In the genomic region with DNA sequence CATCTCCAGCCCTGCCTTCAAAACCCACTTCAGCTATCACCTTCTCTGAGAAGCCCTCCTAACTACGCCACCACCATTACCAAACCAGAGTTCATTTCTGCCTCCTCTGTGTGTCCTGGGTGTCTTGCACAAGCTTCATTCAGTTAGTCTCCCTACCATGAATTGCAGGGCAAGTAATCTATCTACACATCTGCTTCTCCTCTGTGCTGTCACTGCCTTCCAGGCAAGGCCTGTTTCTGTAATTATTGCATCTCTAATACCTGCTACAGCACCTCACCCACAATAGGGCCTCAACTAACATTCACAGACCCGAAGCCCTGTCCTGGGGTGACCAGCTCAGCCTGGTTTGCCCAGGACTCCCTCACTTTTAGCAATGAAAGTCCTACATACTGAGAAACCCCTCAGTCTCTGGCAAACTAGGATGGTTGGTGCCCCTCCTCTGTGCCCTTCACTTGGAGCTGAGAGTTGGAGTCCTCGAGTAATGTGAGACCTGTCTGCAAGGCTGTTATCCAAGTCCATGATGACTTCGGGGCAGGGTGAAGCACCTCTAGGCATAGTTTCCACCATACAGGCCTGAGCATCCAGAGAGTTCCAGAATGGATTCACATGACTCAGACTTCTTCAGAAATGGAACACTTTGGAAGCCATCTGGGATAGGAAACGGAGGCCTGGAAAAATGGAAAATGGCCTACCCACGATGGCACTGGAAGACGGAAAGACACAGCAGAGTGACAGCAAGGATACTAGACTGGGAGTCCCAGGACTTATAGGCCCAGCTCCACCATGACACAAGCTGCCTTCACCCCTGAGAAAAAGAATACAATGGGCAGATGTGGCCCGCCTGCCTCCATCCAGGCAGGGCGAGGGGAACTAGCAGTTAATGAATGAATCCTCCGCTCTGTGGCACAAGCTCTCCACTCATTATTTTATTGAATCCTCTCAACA, we compare ENCODE assay signal across 2 cellular contexts.
TF ChIP-seq lines count a peak whose summit lies in the region.

No MANE protein-coding gene starts in this region.

TF ChIP-seq in SK-N-SH, 30 proteins besides CTCF, POLR2A, EP300 and RAD21:
- TF ChIP-seq MXI1 (IDR thresholded peaks at IDR 0.05; ENCODE audit: low read depth, low read length) (peak; percentile 23; the same call in 1 of the 2 replicates), MEF2A (IDR thresholded peaks at IDR 0.05; ENCODE audit: borderline replicate concordance, low read depth) (no peak), GATA2 (CRISPR knock-in tag; IDR thresholded peaks at IDR 0.05) (peak; percentile 93), RCOR1 (IDR thresholded peaks at IDR 0.05; ENCODE audit: low read length) (peak; percentile 79), FOXJ3 (CRISPR knock-in tag; IDR thresholded peaks at IDR 0.05) (peak; percentile 79), CHD2 (IDR thresholded peaks at IDR 0.05; ENCODE audit: low read length, partially characterized antibody) (peak; percentile 66)
- TF ChIP-seq, protein P1, sequence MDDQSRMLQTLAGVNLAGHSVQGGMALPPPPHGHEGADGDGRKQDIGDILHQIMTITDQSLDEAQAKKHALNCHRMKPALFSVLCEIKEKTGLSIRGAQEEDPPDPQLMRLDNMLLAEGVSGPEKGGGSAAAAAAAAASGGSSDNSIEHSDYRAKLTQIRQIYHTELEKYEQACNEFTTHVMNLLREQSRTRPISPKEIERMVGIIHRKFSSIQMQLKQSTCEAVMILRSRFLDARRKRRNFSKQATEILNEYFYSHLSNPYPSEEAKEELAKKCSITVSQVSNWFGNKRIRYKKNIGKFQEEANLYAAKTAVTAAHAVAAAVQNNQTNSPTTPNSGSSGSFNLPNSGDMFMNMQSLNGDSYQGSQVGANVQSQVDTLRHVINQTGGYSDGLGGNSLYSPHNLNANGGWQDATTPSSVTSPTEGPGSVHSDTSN (IDR thresholded peaks at IDR 0.05): no peak

TF ChIP-seq in SK-N-SH treated with all-trans-retinoic acid at 6 μM for 48 hours, 23 proteins besides CTCF, POLR2A, EP300 and RAD21 (continued from another document):
- TF ChIP-seq, protein P2, sequence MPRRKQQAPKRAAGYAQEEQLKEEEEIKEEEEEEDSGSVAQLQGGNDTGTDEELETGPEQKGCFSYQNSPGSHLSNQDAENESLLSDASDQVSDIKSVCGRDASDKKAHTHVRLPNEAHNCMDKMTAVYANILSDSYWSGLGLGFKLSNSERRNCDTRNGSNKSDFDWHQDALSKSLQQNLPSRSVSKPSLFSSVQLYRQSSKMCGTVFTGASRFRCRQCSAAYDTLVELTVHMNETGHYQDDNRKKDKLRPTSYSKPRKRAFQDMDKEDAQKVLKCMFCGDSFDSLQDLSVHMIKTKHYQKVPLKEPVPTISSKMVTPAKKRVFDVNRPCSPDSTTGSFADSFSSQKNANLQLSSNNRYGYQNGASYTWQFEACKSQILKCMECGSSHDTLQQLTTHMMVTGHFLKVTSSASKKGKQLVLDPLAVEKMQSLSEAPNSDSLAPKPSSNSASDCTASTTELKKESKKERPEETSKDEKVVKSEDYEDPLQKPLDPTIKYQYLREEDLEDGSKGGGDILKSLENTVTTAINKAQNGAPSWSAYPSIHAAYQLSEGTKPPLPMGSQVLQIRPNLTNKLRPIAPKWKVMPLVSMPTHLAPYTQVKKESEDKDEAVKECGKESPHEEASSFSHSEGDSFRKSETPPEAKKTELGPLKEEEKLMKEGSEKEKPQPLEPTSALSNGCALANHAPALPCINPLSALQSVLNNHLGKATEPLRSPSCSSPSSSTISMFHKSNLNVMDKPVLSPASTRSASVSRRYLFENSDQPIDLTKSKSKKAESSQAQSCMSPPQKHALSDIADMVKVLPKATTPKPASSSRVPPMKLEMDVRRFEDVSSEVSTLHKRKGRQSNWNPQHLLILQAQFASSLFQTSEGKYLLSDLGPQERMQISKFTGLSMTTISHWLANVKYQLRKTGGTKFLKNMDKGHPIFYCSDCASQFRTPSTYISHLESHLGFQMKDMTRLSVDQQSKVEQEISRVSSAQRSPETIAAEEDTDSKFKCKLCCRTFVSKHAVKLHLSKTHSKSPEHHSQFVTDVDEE (CRISPR knock-in tag; IDR thresholded peaks at IDR 0.05): no peak
- TF ChIP-seq, protein P3, sequence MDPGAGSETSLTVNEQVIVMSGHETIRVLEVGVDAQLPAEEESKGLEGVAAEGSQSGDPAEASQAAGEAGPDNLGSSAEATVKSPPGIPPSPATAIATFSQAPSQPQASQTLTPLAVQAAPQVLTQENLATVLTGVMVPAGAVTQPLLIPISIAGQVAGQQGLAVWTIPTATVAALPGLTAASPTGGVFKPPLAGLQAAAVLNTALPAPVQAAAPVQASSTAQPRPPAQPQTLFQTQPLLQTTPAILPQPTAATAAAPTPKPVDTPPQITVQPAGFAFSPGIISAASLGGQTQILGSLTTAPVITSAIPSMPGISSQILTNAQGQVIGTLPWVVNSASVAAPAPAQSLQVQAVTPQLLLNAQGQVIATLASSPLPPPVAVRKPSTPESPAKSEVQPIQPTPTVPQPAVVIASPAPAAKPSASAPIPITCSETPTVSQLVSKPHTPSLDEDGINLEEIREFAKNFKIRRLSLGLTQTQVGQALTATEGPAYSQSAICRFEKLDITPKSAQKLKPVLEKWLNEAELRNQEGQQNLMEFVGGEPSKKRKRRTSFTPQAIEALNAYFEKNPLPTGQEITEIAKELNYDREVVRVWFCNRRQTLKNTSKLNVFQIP (CRISPR knock-in tag; IDR thresholded peaks at IDR 0.05; ENCODE audit: borderline replicate concordance, low read depth): no peak
- TF ChIP-seq PATZ1 (CRISPR knock-in tag; IDR thresholded peaks at IDR 0.05; ENCODE audit: borderline replicate concordance) (no peak), ZC3H10 (CRISPR knock-in tag; IDR thresholded peaks at IDR 0.05) (no peak), CSRNP3 (CRISPR knock-in tag; IDR thresholded peaks at IDR 0.05) (no peak), ARNTL (CRISPR knock-in tag; IDR thresholded peaks at IDR 0.05; ENCODE audit: borderline replicate concordance, low read depth) (no peak), PPARA (CRISPR knock-in tag; IDR thresholded peaks at IDR 0.05; ENCODE audit: borderline replicate concordance) (no peak), BACH2 (CRISPR knock-in tag; IDR thresholded peaks at IDR 0.05; ENCODE audit: borderline replicate concordance) (no peak), OSR1 (CRISPR knock-in tag; IDR thresholded peaks at IDR 0.05) (no peak), ZNF565 (CRISPR knock-in tag; conservative IDR thresholded peaks at IDR 0.05; ENCODE audit: low read depth) (no peak), RARB (CRISPR knock-in tag; IDR thresholded peaks at IDR 0.05) (no peak), ESRRG (CRISPR knock-in tag; IDR thresholded peaks at IDR 0.05) (no peak), CSDC2 (CRISPR knock-in tag; IDR thresholded peaks at IDR 0.05) (no peak), ZNF8 (CRISPR knock-in tag; IDR thresholded peaks at IDR 0.05) (no peak), GLIS3 (CRISPR knock-in tag; IDR thresholded peaks at IDR 0.05) (no peak), ZFP3 (CRISPR knock-in tag; IDR thresholded peaks at IDR 0.05) (no peak; the same call in 1 of the 2 replicates)
TF ChIP-seq in SK-N-SH treated with all-trans-retinoic acid at 6 μM for 48 hours: peak in this region for 0.
